Comparison of ENCODE assay signal across 1 cellular context in the genomic region with DNA sequence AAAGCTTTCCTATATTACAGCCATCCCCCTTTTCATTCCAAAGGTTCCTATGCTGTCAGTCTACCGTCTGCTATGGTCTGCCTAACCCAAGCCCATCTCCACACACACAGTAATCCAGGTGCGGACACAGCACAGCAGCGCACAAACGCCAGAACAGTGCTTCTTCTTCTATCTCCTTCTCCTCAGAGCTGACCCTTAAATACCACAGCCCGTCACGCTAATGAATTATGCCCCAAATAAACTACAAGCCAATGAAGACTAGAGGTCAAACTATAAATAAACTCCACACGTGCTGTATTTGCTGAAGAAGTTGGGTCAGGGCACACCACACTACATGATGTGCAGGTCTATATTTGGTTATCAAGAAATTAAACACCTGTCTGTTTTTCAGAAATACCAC.
TF ChIP-seq lines count a peak whose summit lies in the region.

No MANE protein-coding gene starts in this region.

TF ChIP-seq in WTC11, 78 proteins besides CTCF, POLR2A, EP300 and RAD21 (continued from another document):
- TF ChIP-seq FOXP4 (CRISPR knock-in tag; IDR thresholded peaks at IDR 0.05) (no peak), ETV6 (CRISPR knock-in tag; IDR thresholded peaks at IDR 0.05) (no peak), NFE2L1 (CRISPR knock-in tag; IDR thresholded peaks at IDR 0.05) (no peak), E2F1 (CRISPR knock-in tag; IDR thresholded peaks at IDR 0.05) (no peak), PRRX2 (CRISPR knock-in tag; IDR thresholded peaks at IDR 0.05) (no peak), ZNF512 (CRISPR knock-in tag; IDR thresholded peaks at IDR 0.05; ENCODE audit: borderline replicate concordance) (no peak), KAT7 (CRISPR knock-in tag; IDR thresholded peaks at IDR 0.05; ENCODE audit: borderline replicate concordance) (no peak), ATF1 (CRISPR knock-in tag; IDR thresholded peaks at IDR 0.05) (no peak), ZNF396 (CRISPR knock-in tag; IDR thresholded peaks at IDR 0.05; ENCODE audit: borderline replicate concordance) (no peak), TP53 (CRISPR knock-in tag; IDR thresholded peaks at IDR 0.05) (no peak)
